Comparison of ENCODE assay signal across 35 cellular contexts in genomic region chr3:56908004-56908403, GRCh38.
"Had no signal": no experiment of that assay in that cellular context is flagged by ENCODE, and none has a peak within 500 bp of the region (broad histone marks: within the 10 kb centered on the region; RNA-seq: fewer than 3 reads in every experiment).

No MANE protein-coding gene starts in this region.

- H3K27me3 Mint-ChIP-seq: activated CD4-positive, alpha-beta T cell treated with anti-CD3 and anti-CD28 coated beads, Interleukin-2, amount 10 ng/mL, durations not matched to agents 24 days and 14 days; activated CD8-positive, alpha-beta memory T cell treated with anti-CD3 and anti-CD28 coated beads, Interleukin-2, amount 10 ng/mL, durations not matched to agents 7 days and 5 days; activated naive CD8-positive, alpha-beta T cell; activated T-cell treated with anti-CD3 and anti-CD28 coated beads, Interleukin-2, amount 50 U/mL, for 24 hours; brain; IgD-negative memory B cell had no signal

- H3K36me3 ChIP-seq: cardiac muscle cell, MG63, SJSA1 had no signal

- H3K9me3 ChIP-seq: MG63, SJSA1 had no signal

- H3K9me3 Mint-ChIP-seq: activated CD4-positive, alpha-beta T cell treated with anti-CD3 and anti-CD28 coated beads, Interleukin-2, amount 10 ng/mL, durations not matched to agents 24 days and 14 days; activated T-cell treated with anti-CD3 and anti-CD28 coated beads, Interleukin-2, amount 50 U/mL, for 24 hours; activated T-helper 1 cell treated with anti-CD3 and anti-CD28 coated beads, Interleukin-12 subunit alpha, Interleukin-12 subunit beta, Interleukin-2, Interleukin-4 antibody, amounts not matched to agents 30 ng/mL and 10 ng/mL and 1 ng/mL, durations not matched to agents 14 hours and 24 hours and 36 hours; IgD-negative memory B cell; WTC11 had no signal

- DNase-seq: activated CD4-positive, alpha-beta T cell treated with anti-CD3 and anti-CD28 coated beads, Interleukin-2, amount 10 ng/mL, durations not matched to agents 24 days and 14 days; activated CD4-positive, alpha-beta T cell treated with anti-CD3 and anti-CD28 coated beads, Interleukin-2, amount 50 U/mL, for 48 hours; activated CD4-positive, CD25-positive, alpha-beta regulatory T cell treated with anti-CD3 and anti-CD28 coated beads, Interleukin-2, amount 50 U/mL, for 72 hours; activated CD8-positive, alpha-beta memory T cell treated with anti-CD3 and anti-CD28 coated beads, Interleukin-2, amount 10 ng/mL, durations not matched to agents 7 days and 5 days; activated effector memory CD4-positive, alpha-beta T cell treated with Interleukin-2 at 50 U/mL for 16 hours; activated naive CD4-positive, alpha-beta T cell treated with Interleukin-2 at 50 U/mL for 16 hours; activated T-cell treated with anti-CD3 and anti-CD28 coated beads, Interleukin-2, amount 50 U/mL, for 24 hours; amygdala; KG1; MG63; MV-4-11; NCI-H1092 treated with DMSO at 0.1 percent for 48 hours; NCI-H1417 treated with DMSO at 0.1 percent for 48 hours; NCI-H1694; NCI-H2029; NCI-H2107; NCI-H2171 treated with DMSO at 0.1 percent for 48 hours; NCI-H345; NCI-H510A; NCI-H526 treated with DMSO at 0.1 percent for 48 hours; NK-92 treated with Interleukin-12 subunit alpha and Interleukin-12 subunit beta, amount 100 ng/mL, for 24 hours; OCI-M1; RPMI8226; SHP77; SW 1271; T-helper 9 cell had no signal

- ATAC-seq: activated CD8-positive, alpha-beta memory T cell treated with anti-CD3 and anti-CD28 coated beads, Interleukin-2, amount 10 ng/mL, durations not matched to agents 7 days and 5 days; Panc1; SK-N-SH treated with all-trans-retinoic acid at 6 μM for 48 hours; WTC11 had no signal

- H3K27ac ChIP-seq: cardiac muscle cell, SJSA1 had no signal

- H3K4me3 Mint-ChIP-seq: activated CD4-positive, alpha-beta T cell treated with anti-CD3 and anti-CD28 coated beads, Interleukin-2, amount 10 ng/mL, durations not matched to agents 24 days and 14 days; activated CD8-positive, alpha-beta memory T cell treated with anti-CD3 and anti-CD28 coated beads, Interleukin-2, amount 10 ng/mL, durations not matched to agents 7 days and 5 days; activated naive CD8-positive, alpha-beta T cell; activated T-cell treated with anti-CD3 and anti-CD28 coated beads, Interleukin-2, amount 50 U/mL, for 24 hours; activated T-helper 1 cell treated with anti-CD3 and anti-CD28 coated beads, Interleukin-12 subunit alpha, Interleukin-12 subunit beta, Interleukin-2, Interleukin-4 antibody, amounts not matched to agents 30 ng/mL and 10 ng/mL and 1 ng/mL, durations not matched to agents 14 hours and 24 hours and 36 hours; brain; IgD-negative memory B cell; WTC11 had no signal

- H3K4me1 ChIP-seq: SJSA1 had no signal

- H3K4me3 ChIP-seq: cardiac muscle cell, MG63, SJSA1 had no signal

- H3K4me1 Mint-ChIP-seq: WTC11 had no signal

- H3K36me3 Mint-ChIP-seq: brain, WTC11 had no signal

- H3K27ac Mint-ChIP-seq: activated CD4-positive, alpha-beta T cell treated with anti-CD3 and anti-CD28 coated beads, Interleukin-2, amount 10 ng/mL, durations not matched to agents 24 days and 14 days; activated CD8-positive, alpha-beta memory T cell treated with anti-CD3 and anti-CD28 coated beads, Interleukin-2, amount 10 ng/mL, durations not matched to agents 7 days and 5 days; activated T-cell treated with anti-CD3 and anti-CD28 coated beads, Interleukin-2, amount 50 U/mL, for 24 hours; activated T-helper 1 cell treated with anti-CD3 and anti-CD28 coated beads, Interleukin-12 subunit alpha, Interleukin-12 subunit beta, Interleukin-2, Interleukin-4 antibody, amounts not matched to agents 30 ng/mL and 10 ng/mL and 1 ng/mL, durations not matched to agents 14 hours and 24 hours and 36 hours; brain; WTC11 had no signal

- H3K27me3 ChIP-seq: MG63, SJSA1 had no signal
